In genomic region chr10:25206693-25207414, GRCh38 we compare ENCODE assay signal across 19 cellular contexts. TPM values are rescaled to one million over a fixed set of nuclear protein-coding genes. Genes with fewer than 3 reads are reported as not detected.
A peak's percentile ranks its signal among the peaks of the same experiment; 100 is the strongest.
DNase-seq lines count a peak whose midpoint lies in the region; ATAC-seq and TF ChIP-seq lines count a peak whose summit lies in the region.
"Had no signal": no experiment of that assay in that cellular context is flagged by ENCODE, and none has a peak within 500 bp of the region (broad histone marks: within the 10 kb centered on the region; RNA-seq: fewer than 3 reads in every experiment).

No MANE protein-coding gene starts in this region.

- no peaks in the 10 kb centered on the region for H3K79me2 ChIP-seq in neural cell (replicated peaks; ENCODE audit: insufficient read depth, low read length)

- H3K4me2 ChIP-seq in neural cell (ENCODE audit: low read length): no peak overlapping the region
- H3K4me2 ChIP-seq: A549 had no signal

- H3K36me3 Mint-ChIP-seq in natural killer cell: no peaks in the 10 kb centered on the region
- H3K36me3 Mint-ChIP-seq: CD4-positive, alpha-beta memory T cell had no signal

- H3K27ac ChIP-seq in neural cell (ENCODE audit: low read length): peak overlapping the region; percentile 89
- H3K27ac ChIP-seq: A549, C4-2B had no signal

- in situ Hi-C loops in HAP-1 (cut with MboI; ENCODE audit: low sequenced_read_pairs): no loop called here

- H3K4me3 Mint-ChIP-seq in natural killer cell: no peak overlapping the region
- H3K4me3 Mint-ChIP-seq: CD4-positive, alpha-beta memory T cell had no signal

- peaks cover 0 to 4% of the 10 kb centered on the region in 2 donors for H3K9me3 Mint-ChIP-seq in natural killer cell

- no peak for ATAC-seq in natural killer cell
- ATAC-seq: A549 had no signal

- TF ChIP-seq CTCF in neural cell (IDR thresholded peaks at IDR 0.05; ENCODE audit: poor library complexity, severe bottlenecking) (peak; percentile 16), natural killer cell (IDR thresholded peaks at IDR 0.05) (no peak)

- H3K36me3 ChIP-seq in neural cell (ENCODE audit: insufficient read depth, low read length) (no peaks in the 10 kb centered on the region), HAP-1 (replicated peaks) (no peaks in the 10 kb centered on the region)
- H3K36me3 ChIP-seq: BE2C had no signal

- no peaks in the 10 kb centered on the region for H3K9me2 ChIP-seq in neural cell (ENCODE audit: insufficient read depth, low read length)

- peak overlapping the region; percentile 45 for H3K9ac ChIP-seq in neural cell (ENCODE audit: low read length)

- H3K4me1 ChIP-seq in HAP-1: no peaks in the 10 kb centered on the region; the same call in 1 of the 2 replicates
- H3K4me1 ChIP-seq: A549, BE2C had no signal

- TF ChIP-seq EP300 in neural cell (conservative IDR thresholded peaks at IDR 0.05; ENCODE audit: poor library complexity, severe bottlenecking): peak; percentile 92

- no peaks in the 10 kb centered on the region for H3K27me3 ChIP-seq in neural cell (ENCODE audit: insufficient read depth, low read depth, low read length)
- no peaks in the 10 kb centered on the region for H3K27me3 ChIP-seq in HAP-1 (ENCODE audit: low read depth)
- H3K27me3 ChIP-seq: BE2C had no signal

- H3K27me3 Mint-ChIP-seq in natural killer cell (ENCODE audit: low read depth in 2 of 2): no peaks in the 10 kb centered on the region

- peak; percentile 28 for TF ChIP-seq RAD21 in neural cell (conservative IDR thresholded peaks at IDR 0.05)

- no peak overlapping the region for H3K27ac Mint-ChIP-seq in natural killer cell
- H3K27ac Mint-ChIP-seq: CD4-positive, alpha-beta memory T cell had no signal

- no peak overlapping the region for H2AFZ ChIP-seq in neural cell (ENCODE audit: low read depth, low read length)

- H3F3A ChIP-seq in neural cell (ENCODE audit: insufficient read depth, low read length, poor library complexity, severe bottlenecking): no peaks in the 10 kb centered on the region

- DNase-seq in NCI-H146 (lab: John Stamatoyannopoulos, UW) (peak; percentile 41), NCI-H69 (lab: John Stamatoyannopoulos, UW) (peak; percentile 63), cerebellar cortex (ENCODE audit: low spot score) (peak; percentile 67), activated T-cell treated with anti-CD3 and anti-CD28 coated beads for 4 hours (no peak), iPS-NIHi7 (ENCODE audit: extremely low spot score) (no peak), natural killer cell (no peak), HAP-1 (ENCODE audit: low spot score in 2 of 2) (no peak)
- DNase-seq: BE2C; CD4-positive, alpha-beta memory T cell; COR-L47; DMS153; DND-41; GF-D8; HCEC 1CT; IMR-90 had no signal

- H3K9me3 ChIP-seq in neural cell (ENCODE audit: low read length) (no peaks in the 10 kb centered on the region), HAP-1 (no peaks in the 10 kb centered on the region)
- H3K9me3 ChIP-seq: A549, BE2C had no signal

- intact Hi-C loops in natural killer cell (cut with micrococcal nuclease): no loop called here

- no peaks in the 10 kb centered on the region for H4K20me1 ChIP-seq in neural cell (ENCODE audit: insufficient read depth)

- H3K4me1 Mint-ChIP-seq in natural killer cell: no peaks in the 10 kb centered on the region

- peak overlapping the region; percentile 14 for H3K4me3 ChIP-seq in neural cell (ENCODE audit: low read length)
- no peak overlapping the region for H3K4me3 ChIP-seq in HAP-1
- H3K4me3 ChIP-seq: A549 had no signal

TF ChIP-seq in neural cell, 6 proteins besides CTCF, POLR2A, EP300 and RAD21:
- TF ChIP-seq, protein P1, sequence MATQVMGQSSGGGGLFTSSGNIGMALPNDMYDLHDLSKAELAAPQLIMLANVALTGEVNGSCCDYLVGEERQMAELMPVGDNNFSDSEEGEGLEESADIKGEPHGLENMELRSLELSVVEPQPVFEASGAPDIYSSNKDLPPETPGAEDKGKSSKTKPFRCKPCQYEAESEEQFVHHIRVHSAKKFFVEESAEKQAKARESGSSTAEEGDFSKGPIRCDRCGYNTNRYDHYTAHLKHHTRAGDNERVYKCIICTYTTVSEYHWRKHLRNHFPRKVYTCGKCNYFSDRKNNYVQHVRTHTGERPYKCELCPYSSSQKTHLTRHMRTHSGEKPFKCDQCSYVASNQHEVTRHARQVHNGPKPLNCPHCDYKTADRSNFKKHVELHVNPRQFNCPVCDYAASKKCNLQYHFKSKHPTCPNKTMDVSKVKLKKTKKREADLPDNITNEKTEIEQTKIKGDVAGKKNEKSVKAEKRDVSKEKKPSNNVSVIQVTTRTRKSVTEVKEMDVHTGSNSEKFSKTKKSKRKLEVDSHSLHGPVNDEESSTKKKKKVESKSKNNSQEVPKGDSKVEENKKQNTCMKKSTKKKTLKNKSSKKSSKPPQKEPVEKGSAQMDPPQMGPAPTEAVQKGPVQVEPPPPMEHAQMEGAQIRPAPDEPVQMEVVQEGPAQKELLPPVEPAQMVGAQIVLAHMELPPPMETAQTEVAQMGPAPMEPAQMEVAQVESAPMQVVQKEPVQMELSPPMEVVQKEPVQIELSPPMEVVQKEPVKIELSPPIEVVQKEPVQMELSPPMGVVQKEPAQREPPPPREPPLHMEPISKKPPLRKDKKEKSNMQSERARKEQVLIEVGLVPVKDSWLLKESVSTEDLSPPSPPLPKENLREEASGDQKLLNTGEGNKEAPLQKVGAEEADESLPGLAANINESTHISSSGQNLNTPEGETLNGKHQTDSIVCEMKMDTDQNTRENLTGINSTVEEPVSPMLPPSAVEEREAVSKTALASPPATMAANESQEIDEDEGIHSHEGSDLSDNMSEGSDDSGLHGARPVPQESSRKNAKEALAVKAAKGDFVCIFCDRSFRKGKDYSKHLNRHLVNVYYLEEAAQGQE (IDR thresholded peaks at IDR 0.05; ENCODE audit: borderline replicate concordance): peak; percentile 86
- TF ChIP-seq POLR2AphosphoS5 (IDR thresholded peaks at IDR 0.05) (peak; percentile 75), TAF1 (IDR thresholded peaks at IDR 0.05; ENCODE audit: low read depth) (no peak), MXI1 (conservative IDR thresholded peaks at IDR 0.05; ENCODE audit: poor library complexity, severe bottlenecking) (no peak), SMC3 (conservative IDR thresholded peaks at IDR 0.05; ENCODE audit: poor library complexity) (no peak), EZH2 (IDR thresholded peaks at IDR 0.05; ENCODE audit: borderline replicate concordance, insufficient read depth, low read length, poor library complexity, severe bottlenecking) (no peak)

RNA-seq across cellular contexts. Expression of gene GPR158, which starts 32.1 kb away (rescaled TPM):
- polyA plus RNA-seq in neural cell: 1.7 and 2.1 TPM in 2 replicates
- 7.5 and 8.3 TPM in 2 replicates for polyA minus RNA-seq in neural cell
- total RNA-seq in natural killer cell: not detected
- total RNA-seq: CD4-positive, alpha-beta memory T cell; IMR-90 had no signal
- polyA plus RNA-seq: AG04450; CD4-positive, alpha-beta memory T cell; IMR-90 had no signal

Comparison
In these comparisons a context has a peak if more than half of its experiments do, and no peak if none do; other contexts are left out.
1. DNase-seq: peak in NCI-H146 (single experiment), NCI-H69 (single experiment) and cerebellar cortex (single experiment); none in activated T-cell treated with anti-CD3 and anti-CD28 coated beads for 4 hours (single experiment), iPS-NIHi7 (single experiment), natural killer cell (single experiment) and HAP-1 (0 of 2).